8 cellular contexts compared by ENCODE assay signal in genomic region chr6:56955171-56956155, GRCh38. TPM values are rescaled to one million over a fixed set of nuclear protein-coding genes. Genes with fewer than 3 reads are reported as not detected.
DNase-seq lines count a peak whose midpoint lies in the region; ATAC-seq, FAIRE-seq and TF ChIP-seq lines count a peak whose summit lies in the region.

No MANE protein-coding gene starts in this region.

- H3K27me3 ChIP-seq in HepG2 (ENCODE audit: control insufficient read depth in 1 of 2, insufficient read depth in 2 of 2, low read length in 2 of 2): peaks cover 0 to 14% of the 10 kb centered on the region in 2 experiments; a peak in 3 of 5 replicates

- H2AFZ ChIP-seq in HepG2 (ENCODE audit: low read length): peak overlapping the region; percentile 1

- no peak overlapping the region for H3K27ac ChIP-seq in HepG2 (ENCODE audit: extremely low read length, insufficient read depth, low read length)

- H3K4me3 ChIP-seq in HepG2 (replicated peaks in 1 of 3; ENCODE audit: insufficient read depth in 1 of 3, low read depth in 2 of 3, low read length in 3 of 3): peak overlapping the region; percentile 51 to 75 (median 56)

- CTCF ChIA-PET in HepG2 (lab: Yijun Ruan, JAX; ENCODE audit: low intra/inter-chr PET ratio, low total read pairs): interaction anchor here (0.9 to 1.6 kb wide), 5 partner anchors 53 to 369 kb away, joined by 3 to 6 read pairs (median 4); partner anchors contain the start of gene PRIM2

- H3K9me3 ChIP-seq in HepG2 (ENCODE audit: low read length): no peaks in the 10 kb centered on the region

- no peaks in the 10 kb centered on the region for H3K36me3 ChIP-seq in HepG2 (replicated peaks in 1 of 2; ENCODE audit: control insufficient read depth in 1 of 2, insufficient read depth in 2 of 2, low read length in 2 of 2)

- intact Hi-C loops in HepG2 (cut with micrococcal nuclease; ENCODE audit: unreplicated experiment): loop anchor here (1.0 to 10.0 kb wide), 8 partner anchors 13 to 361 kb away; partner anchors contain the start of genes BAG2, KIAA1586 and ZNF451

- WGBS in HepG2 (ENCODE audit: low lambda C conversion rate): 21% methylated on average over 21 of the region's 57 CpGs

- no peaks in the 10 kb centered on the region for H3K79me2 ChIP-seq in HepG2 (ENCODE audit: insufficient read depth, low read length)

- H4K20me1 ChIP-seq in HepG2 (ENCODE audit: insufficient read depth, low read length): no peaks in the 10 kb centered on the region

- FAIRE-seq in HepG2 (lab: Jason Lieb, UNC): peak; percentile 53

- peak; percentile 93 for TF ChIP-seq CTCF in HepG2 (CRISPR knock-in tag; IDR thresholded peaks at IDR 0.05)

- TF ChIP-seq RAD21 in HepG2 (CRISPR knock-in tag; IDR thresholded peaks at IDR 0.05): peak; percentile 86

- peak overlapping the region; percentile 36 for H3K9ac ChIP-seq in HepG2 (ENCODE audit: insufficient read depth, low read depth, low read length)

- POLR2A ChIA-PET in HepG2 (lab: Yijun Ruan, JAX): interaction anchor here (0.8 to 1.2 kb wide), 3 partner anchors 9 to 217 kb away, joined by 3 read pairs; partner anchors contain the start of genes BAG2 and KIAA1586

- TF ChIP-seq EP300 in HepG2 (IDR thresholded peaks at IDR 0.05; ENCODE audit: low read depth in 2 of 2, low read length in 2 of 2) (no peak), HepG2 (CRISPR knock-in tag; IDR thresholded peaks at IDR 0.05; ENCODE audit: borderline replicate concordance) (no peak)

- in situ Hi-C loops in HepG2 (cut with HindIII; ENCODE audit: extremely low pct_ligation_motif_present, low pct_unique_long_range_greater_than_20kb): no loop called here

- peak overlapping the region; percentile 84 for H3K4me2 ChIP-seq in HepG2 (ENCODE audit: low read depth, low read length)

- TF ChIP-seq POLR2A in HepG2 (IDR thresholded peaks at IDR 0.05; ENCODE audit: insufficient read depth in 1 of 2, low read depth in 2 of 2, low read length in 2 of 2): no peak

- DNase-seq in AML-193 (lab: John Stamatoyannopoulos, UW): peak; percentile 87 to 93
- DNase-seq in NCI-H2196 (lab: John Stamatoyannopoulos, UW; ENCODE audit: unreplicated experiment): peak; percentile 80
- peak; percentile 90 for DNase-seq in dermis blood vessel endothelial cell
- DNase-seq in HepG2 (ENCODE audit: low spot score): peak; percentile 83
- DNase-seq in stimulated activated CD4-positive, alpha-beta T cell treated with anti-CD3 and anti-CD28 coated beads, Interleukin-4, amount 100 ng/mL, for 24 hours: peak; percentile 63

- peaks cover 14% of the 10 kb centered on the region for H3K4me1 ChIP-seq in HepG2 (ENCODE audit: insufficient read depth, low read length)

- BruUV-seq in HepG2 (replicated peaks; lab: Mats Ljungman, UMichigan): TSS peak; percentile 56

- peak; percentile 63 for ATAC-seq in GM18867 (IDR thresholded peaks at IDR 0.05; ENCODE audit: unreplicated experiment)
- ATAC-seq in HG03095 (IDR thresholded peaks at IDR 0.05; ENCODE audit: unreplicated experiment): peak; percentile 64
- peak; percentile 22 to 47 for ATAC-seq in activated CD4-positive, CD25-positive, alpha-beta regulatory T cell treated with anti-CD3 and anti-CD28 coated beads, Interleukin-2, amount 50 U/mL, for 24 hours
- peak; percentile 91 for ATAC-seq in HepG2

TF ChIP-seq in HepG2, 621 proteins besides CTCF, POLR2A, EP300 and RAD21 (continues in another document):
- peak; percentile 90 for TF ChIP-seq ZMYM4 (CRISPR knock-in tag; IDR thresholded peaks at IDR 0.05)
- TF ChIP-seq ZNF224 (CRISPR knock-in tag; IDR thresholded peaks at IDR 0.05): no peak
- TF ChIP-seq TEAD3 (CRISPR knock-in tag; optimal IDR thresholded peaks at IDR 0.05; ENCODE audit: borderline replicate concordance): no peak
- no peak for TF ChIP-seq HOXA9 (CRISPR knock-in tag; IDR thresholded peaks at IDR 0.05; ENCODE audit: borderline replicate concordance)
- TF ChIP-seq, protein P1, sequence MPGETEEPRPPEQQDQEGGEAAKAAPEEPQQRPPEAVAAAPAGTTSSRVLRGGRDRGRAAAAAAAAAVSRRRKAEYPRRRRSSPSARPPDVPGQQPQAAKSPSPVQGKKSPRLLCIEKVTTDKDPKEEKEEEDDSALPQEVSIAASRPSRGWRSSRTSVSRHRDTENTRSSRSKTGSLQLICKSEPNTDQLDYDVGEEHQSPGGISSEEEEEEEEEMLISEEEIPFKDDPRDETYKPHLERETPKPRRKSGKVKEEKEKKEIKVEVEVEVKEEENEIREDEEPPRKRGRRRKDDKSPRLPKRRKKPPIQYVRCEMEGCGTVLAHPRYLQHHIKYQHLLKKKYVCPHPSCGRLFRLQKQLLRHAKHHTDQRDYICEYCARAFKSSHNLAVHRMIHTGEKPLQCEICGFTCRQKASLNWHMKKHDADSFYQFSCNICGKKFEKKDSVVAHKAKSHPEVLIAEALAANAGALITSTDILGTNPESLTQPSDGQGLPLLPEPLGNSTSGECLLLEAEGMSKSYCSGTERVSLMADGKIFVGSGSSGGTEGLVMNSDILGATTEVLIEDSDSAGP (CRISPR knock-in tag; IDR thresholded peaks at IDR 0.05; ENCODE audit: borderline replicate concordance): peak; percentile 79; the same call in 1 of the 2 replicates
- TF ChIP-seq, protein P2, sequence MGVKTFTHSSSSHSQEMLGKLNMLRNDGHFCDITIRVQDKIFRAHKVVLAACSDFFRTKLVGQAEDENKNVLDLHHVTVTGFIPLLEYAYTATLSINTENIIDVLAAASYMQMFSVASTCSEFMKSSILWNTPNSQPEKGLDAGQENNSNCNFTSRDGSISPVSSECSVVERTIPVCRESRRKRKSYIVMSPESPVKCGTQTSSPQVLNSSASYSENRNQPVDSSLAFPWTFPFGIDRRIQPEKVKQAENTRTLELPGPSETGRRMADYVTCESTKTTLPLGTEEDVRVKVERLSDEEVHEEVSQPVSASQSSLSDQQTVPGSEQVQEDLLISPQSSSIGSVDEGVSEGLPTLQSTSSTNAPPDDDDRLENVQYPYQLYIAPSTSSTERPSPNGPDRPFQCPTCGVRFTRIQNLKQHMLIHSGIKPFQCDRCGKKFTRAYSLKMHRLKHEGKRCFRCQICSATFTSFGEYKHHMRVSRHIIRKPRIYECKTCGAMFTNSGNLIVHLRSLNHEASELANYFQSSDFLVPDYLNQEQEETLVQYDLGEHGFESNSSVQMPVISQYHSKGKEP (CRISPR knock-in tag; IDR thresholded peaks at IDR 0.05): no peak

RNA-seq across cellular contexts. Expression of gene BEND6, which starts 0.6 kb away (rescaled TPM):
- total RNA-seq in dermis blood vessel endothelial cell (0.14 and 0.34 TPM in 2 replicates), HepG2 (2016; rRNA removed; fragmentation: Illumina TruSeq; extraction: Trizol) (0.20 and 0.25 TPM in 2 replicates)
- total RNA-seq in HepG2 (2016; cell fraction: cytosol; rRNA removed; fragmentation: Illumina TruSeq; extraction: Trizol; ENCODE audit: low read depth): 0.44 and 0.71 TPM in 2 replicates
- total RNA-seq in HepG2 (2016; cell fraction: insoluble cytoplasmic fraction; rRNA removed; fragmentation: Illumina TruSeq; extraction: Trizol): 0.12 and 0.43 TPM in 2 replicates
- 0.43 and 0.55 TPM in 2 replicates for total RNA-seq in HepG2 (2016; cell fraction: membrane; rRNA removed; fragmentation: Illumina TruSeq; extraction: Trizol)
- total RNA-seq in HepG2 (2016; cell fraction: nucleus; rRNA removed; fragmentation: Illumina TruSeq; extraction: Trizol): 0.09 and 0.25 TPM in 2 replicates
- polyA plus RNA-seq in HepG2 (2011; rRNA removed): 0.10 and 0.21 TPM in 2 replicates
- polyA plus RNA-seq in HepG2 (2011; cell fraction: cytosol; rRNA removed): 0.09 and 0.13 TPM in 2 replicates
- polyA plus RNA-seq in HepG2 (2011; cell fraction: nucleus; rRNA removed): not detected in 2 replicates
- polyA plus RNA-seq in HepG2 (2012): 0.12 and 0.29 TPM in 2 replicates
- 0.19 and 0.40 TPM in 2 replicates for polyA plus RNA-seq in HepG2 (2016; cell fraction: cytosol; fragmentation: Illumina TruSeq; extraction: Trizol; ENCODE audit: low read depth)
- 0.21 and 0.35 TPM in 2 replicates for polyA plus RNA-seq in HepG2 (2016; cell fraction: insoluble cytoplasmic fraction; fragmentation: Illumina TruSeq; extraction: Trizol; ENCODE audit: low read depth)
- polyA plus RNA-seq in HepG2 (2016; cell fraction: membrane; fragmentation: Illumina TruSeq; extraction: Trizol; ENCODE audit: low read depth): 0.33 and 0.54 TPM in 2 replicates
- polyA plus RNA-seq in HepG2 (2016; cell fraction: nucleus; fragmentation: Illumina TruSeq; extraction: Trizol; ENCODE audit: insufficient read depth, low read depth): 0.12 TPM in 1 of 2 replicates, not detected in the other
- polyA minus RNA-seq in HepG2 (2011; rRNA and poly(A)+ RNA removed; ENCODE audit: low replicate concordance): 0.04 and 0.37 TPM in 2 replicates
- polyA minus RNA-seq in HepG2 (2011; cell fraction: cytosol; rRNA and poly(A)+ RNA removed): 0.20 TPM in 1 of 2 replicates, not detected in the other
- 0.12 and 0.13 TPM in 2 replicates for polyA minus RNA-seq in HepG2 (2011; cell fraction: nucleus; rRNA and poly(A)+ RNA removed)

Comparison
In these comparisons a context has a peak if more than half of its experiments do, and no peak if none do; other contexts are left out.
1. ATAC-seq: peak in every context shown above with its lines; median percentile 91 in HepG2; 64 in HG03095; 63 in GM18867; 34 in activated CD4-positive, CD25-positive, alpha-beta regulatory T cell treated with anti-CD3 and anti-CD28 coated beads, Interleukin-2, amount 50 U/mL, for 24 hours.